8 cellular contexts compared by ENCODE assay signal in the genomic region with DNA sequence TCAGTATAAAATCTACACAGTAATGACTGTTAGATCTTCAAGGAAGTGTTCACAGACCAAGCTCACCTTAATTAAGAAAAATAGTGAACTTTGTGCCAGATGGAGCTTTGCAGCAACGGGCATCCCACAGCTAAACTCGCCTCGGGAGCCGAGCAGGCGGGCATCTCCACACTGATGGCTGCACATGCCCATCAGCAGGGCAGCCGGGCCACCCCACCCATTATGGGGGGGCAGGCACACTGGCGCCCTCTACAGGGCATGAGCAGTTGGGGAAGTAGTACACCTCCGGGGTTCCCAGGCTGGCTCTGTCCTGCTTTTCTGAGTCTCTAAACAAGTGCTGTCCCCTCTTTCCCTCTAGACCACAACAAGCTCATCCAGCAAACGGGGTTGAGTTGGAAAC. TPM values are rescaled to one million over a fixed set of nuclear protein-coding genes. Genes with fewer than 3 reads are reported as not detected.
DNase-seq lines count a peak whose midpoint lies in the region; ATAC-seq, FAIRE-seq and TF ChIP-seq lines count a peak whose summit lies in the region.

No MANE protein-coding gene starts in this region.

- H3K4me2 ChIP-seq in K562 (ENCODE audit: insufficient read depth, low read length) (no peak overlapping the region), neural cell (ENCODE audit: low read length) (no peak overlapping the region)

- no peak for TF ChIP-seq POLR2A in K562 (conservative IDR thresholded peaks at IDR 0.05)

- BruUV-seq in K562 (replicated peaks; lab: Mats Ljungman, UMichigan) = no TSS peak

- CTCF ChIA-PET in K562 (lab: Yijun Ruan, JAX; ENCODE audit: low intra/inter-chr PET ratio) = interaction anchor here (0.6 to 3.2 kb wide), 5 partner anchors 238 to 851 kb away, joined by 3 to 18 read pairs (median 6); a partner anchor contains a TSS

- POLR2A ChIA-PET in K562 (lab: Yijun Ruan, JAX) = interaction anchor here (0.6 to 1.9 kb wide), 2 partner anchors 14 to 122 kb away, joined by 3 to 8 read pairs; no protein-coding TSS in a partner anchor

- FAIRE-seq in K562 (lab: Jason Lieb, UNC) (no peak), RCC 7860 (lab: Jason Lieb, UNC) (no peak)

- H3K9me2 ChIP-seq in neural cell (ENCODE audit: insufficient read depth, low read length) = no peaks in the 10 kb centered on the region

- H2AFZ ChIP-seq in K562 (ENCODE audit: low read depth, low read length) (no peak overlapping the region), neural cell (ENCODE audit: low read depth, low read length) (no peak overlapping the region)

- H3K79me2 ChIP-seq in K562 (ENCODE audit: control insufficient read depth, insufficient read depth, low read length) (no peaks in the 10 kb centered on the region), neural cell (replicated peaks; ENCODE audit: insufficient read depth, low read length) (no peaks in the 10 kb centered on the region)

- H3F3A ChIP-seq in neural cell (ENCODE audit: insufficient read depth, low read length, poor library complexity, severe bottlenecking) = no peaks in the 10 kb centered on the region

- DNase-seq in EL = peak; percentile 37
- no peak for DNase-seq in LNCaP clone FGC (ENCODE audit: low read depth)
- DNase-seq in K562 (ENCODE audit: extremely low read depth in 1 of 4, low spot score in 3 of 4) = peak; percentile 62 to 83 (median 78)
- DNase-seq in RCC 7860 (ENCODE audit: low spot score) = no peak
- no peak for DNase-seq in 8988T

- TF ChIP-seq RAD21 in K562 (CRISPR knock-in tag; conservative IDR thresholded peaks at IDR 0.05 in 1 of 2, IDR thresholded peaks at IDR 0.05 in 1 of 2) = peak; percentile 5 to 47; a peak in 2 of 4 replicates
- TF ChIP-seq RAD21 in neural cell (conservative IDR thresholded peaks at IDR 0.05) = no peak

- no peak overlapping the region for H3K4me3 ChIP-seq in LNCaP clone FGC (ENCODE audit: low read depth, low read length)
- H3K4me3 ChIP-seq in K562 = no peak overlapping the region
- no peak overlapping the region for H3K4me3 ChIP-seq in neural cell (ENCODE audit: low read length)

- no peak overlapping the region for H3K27ac ChIP-seq in K562 (ENCODE audit: extremely low read depth, low read depth, low read length)
- H3K27ac ChIP-seq in neural cell (ENCODE audit: low read length) = no peak overlapping the region

- ATAC-seq in K562 (peak; percentile 90), GM21786 (IDR thresholded peaks at IDR 0.05; ENCODE audit: unreplicated experiment) (no peak), HG03280 (IDR thresholded peaks at IDR 0.05; ENCODE audit: unreplicated experiment) (no peak)

- H4K20me1 ChIP-seq in K562 (replicated peaks; ENCODE audit: control insufficient read depth, insufficient read depth, low read length) = no peaks in the 10 kb centered on the region
- no peaks in the 10 kb centered on the region for H4K20me1 ChIP-seq in neural cell (ENCODE audit: insufficient read depth)

- H3K27me3 ChIP-seq in K562 (ENCODE audit: control insufficient read depth in 2 of 2, insufficient read depth in 2 of 2, low read length in 2 of 2) = no peaks in the 10 kb centered on the region
- no peaks in the 10 kb centered on the region for H3K27me3 ChIP-seq in neural cell (ENCODE audit: insufficient read depth, low read depth, low read length)

- H3K9me1 ChIP-seq in K562 (ENCODE audit: control insufficient read depth, insufficient read depth, low read length) = peaks cover 2% of the 10 kb centered on the region

- intact Hi-C loops in K562 (cut with micrococcal nuclease) = loop anchor here (2.0 to 5.0 kb wide), 2 partner anchors 237 to 460 kb away; no protein-coding TSS in a partner anchor

- H3K4me1 ChIP-seq in K562 (replicated peaks in 1 of 2; ENCODE audit: control insufficient read depth in 2 of 2, insufficient read depth in 2 of 2, low read length in 2 of 2) = peaks cover 0 to 3% of the 10 kb centered on the region in 2 experiments; a peak in 1 of 5 replicates

- H3K36me3 ChIP-seq in K562 (ENCODE audit: control insufficient read depth, insufficient read depth, low read length) (peaks cover 82% of the 10 kb centered on the region), neural cell (ENCODE audit: insufficient read depth, low read length) (no peaks in the 10 kb centered on the region)

- in situ Hi-C loops in K562 (cut with MboI) = loop anchor here (10.0 to 25.0 kb wide), 2 partner anchors 460 to 862 kb away; a partner anchor contains a TSS

- no peaks in the 10 kb centered on the region for H3K9me3 ChIP-seq in K562 (replicated peaks; ENCODE audit: control insufficient read depth, insufficient read depth, low read depth, low read length)
- no peaks in the 10 kb centered on the region for H3K9me3 ChIP-seq in neural cell (ENCODE audit: low read length)

- peak; percentile 57 for TF ChIP-seq CTCF in LNCaP clone FGC (IDR thresholded peaks at IDR 0.05; ENCODE audit: control insufficient read depth, extremely low read depth, insufficient read depth)
- peak; percentile 69 to 82 (median 80) for TF ChIP-seq CTCF in K562 (IDR thresholded peaks at IDR 0.05 in 2 of 3, conservative IDR thresholded peaks at IDR 0.05 in 1 of 3; ENCODE audit: insufficient read depth in 2 of 3, low read depth in 1 of 3, low read length in 3 of 3)
- peak; percentile 28 for TF ChIP-seq CTCF in neural cell (IDR thresholded peaks at IDR 0.05; ENCODE audit: poor library complexity, severe bottlenecking)

- no peak overlapping the region for H3K9ac ChIP-seq in K562 (ENCODE audit: insufficient read depth in 1 of 2, low read depth in 2 of 2, low read length in 2 of 2)
- H3K9ac ChIP-seq in neural cell (ENCODE audit: low read length) = no peak overlapping the region

- WGBS in K562 (ENCODE audit: insufficient coverage, low coverage, missing lambda C conversion rate) = 73% methylated on average over 9 of the region's 9 CpGs

- TF ChIP-seq EP300 in K562 (IDR thresholded peaks at IDR 0.05; ENCODE audit: low read length) (no peak), neural cell (conservative IDR thresholded peaks at IDR 0.05; ENCODE audit: poor library complexity, severe bottlenecking) (no peak)

TF ChIP-seq in K562, 482 proteins besides CTCF, POLR2A, EP300 and RAD21 (continues in another document):
- TF ChIP-seq, protein P1, sequence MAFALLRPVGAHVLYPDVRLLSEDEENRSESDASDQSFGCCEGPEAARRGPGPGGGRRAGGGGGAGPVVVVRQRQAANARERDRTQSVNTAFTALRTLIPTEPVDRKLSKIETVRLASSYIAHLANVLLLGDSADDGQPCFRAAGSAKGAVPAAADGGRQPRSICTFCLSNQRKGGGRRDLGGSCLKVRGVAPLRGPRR (CRISPR knock-in tag; IDR thresholded peaks at IDR 0.05) = no peak
- TF ChIP-seq JUNB (CRISPR knock-in tag; conservative IDR thresholded peaks at IDR 0.05) (no peak), TAL1 (IDR thresholded peaks at IDR 0.05) (no peak), ZC3H8 (IDR thresholded peaks at IDR 0.05) (no peak)

TF ChIP-seq in neural cell, 6 proteins besides CTCF, POLR2A, EP300 and RAD21 (continues in another document):
- no peak for TF ChIP-seq MXI1 (conservative IDR thresholded peaks at IDR 0.05; ENCODE audit: poor library complexity, severe bottlenecking)
- no peak for TF ChIP-seq POLR2AphosphoS5 (IDR thresholded peaks at IDR 0.05)
- no peak for TF ChIP-seq TAF1 (IDR thresholded peaks at IDR 0.05; ENCODE audit: low read depth)

RNA-seq across cellular contexts. Expression of a gene that starts 21.6 kb away (rescaled TPM):
- total RNA-seq in K562 (2011; cell fraction: chromatin; rRNA removed; ENCODE audit: low replicate concordance) = 68.9 and 115 TPM in 2 replicates
- 69.9 and 73.9 TPM in 2 replicates for total RNA-seq in K562 (2011; cell fraction: nucleolus; rRNA removed)
- 65.8 and 76.9 TPM in 2 replicates for total RNA-seq in K562 (2011; cell fraction: nucleoplasm; rRNA removed)
- total RNA-seq in K562 (2014; rRNA removed) (46.3 and 64.7 TPM in 2 replicates), K562 (2014; rRNA removed; fragmentation: Illumina TruSeq; extraction: Trizol) (25.4 and 28.5 TPM in 2 replicates), K562 (2015; rRNA removed; fragmentation: Illumina TruSeq; extraction: Trizol) (30.1 and 31.9 TPM in 2 replicates), K562 (2021) (72.2 and 74.5 TPM in 2 replicates)
- polyA plus RNA-seq in K562 (2011; rRNA removed) (46.5 and 50.7 TPM in 2 replicates), K562 (2014; fragmentation: Illumina TruSeq; extraction: Trizol) (36.9 and 41.8 TPM in 2 replicates), K562 (2014; fragmentation: Nextera tagmentation; extraction: Ambion mirVana) (10 to 100 TPM in 1 of 2 experiments, 1 to 10 TPM in 1; 9.9 to 11.8 TPM), K562 (2014; rRNA removed) (68.8 and 74.3 TPM in 2 replicates), neural cell (9.9 and 16.6 TPM in 2 replicates)
- polyA plus RNA-seq in K562 (2011; cell fraction: cytosol; rRNA removed) = 43.5 and 86.7 TPM in 2 replicates
- 120 and 181 TPM in 2 replicates for polyA plus RNA-seq in K562 (2011; cell fraction: nucleus; rRNA removed)
- 43.7 and 44.2 TPM in 2 replicates for polyA plus RNA-seq in K562 (2012)
- 27.0 and 35.5 TPM in 2 replicates for polyA minus RNA-seq in K562 (2011; rRNA and poly(A)+ RNA removed)
- 29.9 and 31.2 TPM in 2 replicates for polyA minus RNA-seq in K562 (2011; cell fraction: cytosol; rRNA and poly(A)+ RNA removed)
- polyA minus RNA-seq in K562 (2011; cell fraction: nucleus; rRNA and poly(A)+ RNA removed) = 31.0 and 35.3 TPM in 2 replicates
- polyA minus RNA-seq in neural cell = 8.3 and 8.8 TPM in 2 replicates

RNA-seq across cellular contexts. Expression of a gene that starts 32.7 kb away (rescaled TPM):
- total RNA-seq in K562 (2011; cell fraction: chromatin; rRNA removed; ENCODE audit: low replicate concordance) = 99.2 and 173 TPM in 2 replicates
- 75.7 and 81.2 TPM in 2 replicates for total RNA-seq in K562 (2011; cell fraction: nucleolus; rRNA removed)
- total RNA-seq in K562 (2011; cell fraction: nucleoplasm; rRNA removed) = 101 and 122 TPM in 2 replicates
- total RNA-seq in K562 (2014; rRNA removed) = 36.3 and 39.1 TPM in 2 replicates
- total RNA-seq in K562 (2014; rRNA removed; fragmentation: Illumina TruSeq; extraction: Trizol) = 44.2 and 51.1 TPM in 2 replicates
- total RNA-seq in K562 (2015; rRNA removed; fragmentation: Illumina TruSeq; extraction: Trizol) = 43.6 and 46.8 TPM in 2 replicates
- total RNA-seq in K562 (2021) = 38.1 and 39.3 TPM in 2 replicates
- polyA plus RNA-seq in K562 (2011; rRNA removed) = 82.9 and 86.6 TPM in 2 replicates
- 28.4 and 41.1 TPM in 2 replicates for polyA plus RNA-seq in K562 (2011; cell fraction: cytosol; rRNA removed)
- polyA plus RNA-seq in K562 (2011; cell fraction: nucleus; rRNA removed) = 163 and 207 TPM in 2 replicates
- polyA plus RNA-seq in K562 (2012) = 37.8 and 58.5 TPM in 2 replicates
- 42.4 and 45.3 TPM in 2 replicates for polyA plus RNA-seq in K562 (2014; fragmentation: Illumina TruSeq; extraction: Trizol)
- 10 to 100 TPM; 29.7 to 33.7 TPM for polyA plus RNA-seq in K562 (2014; fragmentation: Nextera tagmentation; extraction: Ambion mirVana)
- polyA plus RNA-seq in K562 (2014; rRNA removed) = 45.6 and 49.4 TPM in 2 replicates
- 35.3 and 36.9 TPM in 2 replicates for polyA minus RNA-seq in K562 (2011; rRNA and poly(A)+ RNA removed)
- polyA minus RNA-seq in K562 (2011; cell fraction: cytosol; rRNA and poly(A)+ RNA removed) = 12.0 and 15.8 TPM in 2 replicates
- polyA minus RNA-seq in K562 (2011; cell fraction: nucleus; rRNA and poly(A)+ RNA removed) = 32.7 and 49.1 TPM in 2 replicates
- 8.4 and 8.9 TPM in 2 replicates for polyA plus RNA-seq in neural cell
- 3.2 and 3.6 TPM in 2 replicates for polyA minus RNA-seq in neural cell

Comparison
In these comparisons a context has a peak if more than half of its experiments do, and no peak if none do; other contexts are left out.
1. DNase-seq: peak in EL (single experiment) and K562 (4 of 4); none in LNCaP clone FGC (single experiment), RCC 7860 (single experiment) and 8988T (single experiment).
2. CTCF ChIP-seq: peak in every context shown above with its lines; median percentile 80 in K562; 57 in LNCaP clone FGC; 28 in neural cell.